18 cellular contexts compared by ENCODE assay signal in the genomic region with DNA sequence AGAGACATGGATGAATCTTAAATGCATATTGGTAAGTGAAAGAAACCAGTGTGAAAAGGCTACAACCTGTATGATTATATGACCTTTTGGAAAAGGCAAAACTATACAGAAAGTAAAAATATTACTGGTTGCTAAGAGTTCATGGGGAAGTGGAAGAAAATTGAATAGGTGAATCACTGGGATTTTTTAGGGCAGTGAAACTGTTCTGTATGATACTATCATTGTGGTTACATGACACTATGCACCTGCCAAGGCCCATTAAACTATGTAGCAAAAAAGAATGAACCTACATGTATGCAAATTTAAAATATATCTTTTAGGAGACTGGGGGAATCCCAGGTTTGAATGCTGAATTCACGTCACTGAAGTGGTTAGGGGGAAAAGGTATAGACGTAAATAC. TPM values are rescaled to one million over a fixed set of nuclear protein-coding genes. Genes with fewer than 3 reads are reported as not detected.
A peak's percentile ranks its signal among the peaks of the same experiment; 100 is the strongest.
DNase-seq lines count a peak whose midpoint lies in the region; ATAC-seq and TF ChIP-seq lines count a peak whose summit lies in the region.
"Had no signal": no experiment of that assay in that cellular context is flagged by ENCODE, and none has a peak within 500 bp of the region (broad histone marks: within the 10 kb centered on the region; RNA-seq: fewer than 3 reads in every experiment).

No MANE protein-coding gene starts in this region.

- H3K4me1 ChIP-seq in left ventricle myocardium inferior, result no peaks in the 10 kb centered on the region
- H3K4me1 ChIP-seq: adrenal gland had no signal

- no peak for TF ChIP-seq CTCF in left ventricle myocardium inferior (IDR thresholded peaks at IDR 0.05; ENCODE audit: borderline replicate concordance)

- no peaks in the 10 kb centered on the region for H3K36me3 ChIP-seq in left ventricle myocardium inferior
- H3K36me3 ChIP-seq: adrenal gland, ovary had no signal

- peaks cover 7% of the 10 kb centered on the region for H3K27me3 Mint-ChIP-seq in activated naive CD4-positive, alpha-beta T cell treated with anti-CD3 and anti-CD28 coated beads, Interleukin-2, amount 50 U/mL, for 24 hours
- H3K27me3 Mint-ChIP-seq in stimulated activated naive CD8-positive, alpha-beta T cell treated with anti-CD3 and anti-CD28 coated beads, Interleukin-15, amount 100 ng/mL, for 72 hours, result no peaks in the 10 kb centered on the region

- peaks cover 16% of the 10 kb centered on the region for H3K27me3 ChIP-seq in left ventricle myocardium inferior (ENCODE audit: low read depth)
- H3K27me3 ChIP-seq: adrenal gland, hepatocyte, ovary had no signal

- DNase-seq in activated naive CD4-positive, alpha-beta T cell treated with Interleukin-2 at 50 U/mL for 16 hours, result no peak
- DNase-seq in stimulated activated naive CD8-positive, alpha-beta T cell treated with anti-CD3 and anti-CD28 coated beads, Interleukin-15, amount 100 ng/mL, for 72 hours, result peak in 1 of 2 donors; percentile 4
- DNase-seq in left ventricle myocardium inferior (no peak), ureter (ENCODE audit: low spot score) (no peak), cardiac septum (ENCODE audit: low spot score) (no peak)
- DNase-seq: activated CD4-positive, CD25-positive, alpha-beta regulatory T cell treated with anti-CD3 and anti-CD28 coated beads, Interleukin-2, amount 50 U/mL, for 72 hours; adrenal gland; H9; ovary; SHP77 had no signal

- no peak overlapping the region for H3K4me3 Mint-ChIP-seq in activated naive CD4-positive, alpha-beta T cell treated with anti-CD3 and anti-CD28 coated beads, Interleukin-2, amount 50 U/mL, for 24 hours
- peak overlapping the region in 1 of 2 donors; percentile 66 for H3K4me3 Mint-ChIP-seq in stimulated activated naive CD8-positive, alpha-beta T cell treated with anti-CD3 and anti-CD28 coated beads, Interleukin-15, amount 100 ng/mL, for 72 hours
- H3K4me3 Mint-ChIP-seq: H9 had no signal

- peak overlapping the region; percentile 77 for H3K27ac Mint-ChIP-seq in activated naive CD4-positive, alpha-beta T cell treated with anti-CD3 and anti-CD28 coated beads, Interleukin-2, amount 50 U/mL, for 24 hours
- H3K27ac Mint-ChIP-seq in stimulated activated naive CD8-positive, alpha-beta T cell treated with anti-CD3 and anti-CD28 coated beads, Interleukin-15, amount 100 ng/mL, for 72 hours, result peak overlapping the region in 1 of 2 donors; percentile 30
- H3K27ac Mint-ChIP-seq: H9 had no signal

- H3K36me3 Mint-ChIP-seq in activated naive CD4-positive, alpha-beta T cell treated with anti-CD3 and anti-CD28 coated beads, Interleukin-2, amount 50 U/mL, for 24 hours, result peaks cover 2% of the 10 kb centered on the region

- peaks cover 11% of the 10 kb centered on the region for H3K9me3 ChIP-seq in left ventricle myocardium inferior (replicated peaks)
- H3K9me3 ChIP-seq: adrenal gland had no signal

- peaks cover 8% of the 10 kb centered on the region for H3K9me3 Mint-ChIP-seq in activated naive CD4-positive, alpha-beta T cell treated with anti-CD3 and anti-CD28 coated beads, Interleukin-2, amount 50 U/mL, for 24 hours
- peaks cover 9 to 15% of the 10 kb centered on the region in 2 donors for H3K9me3 Mint-ChIP-seq in stimulated activated naive CD8-positive, alpha-beta T cell treated with anti-CD3 and anti-CD28 coated beads, Interleukin-15, amount 100 ng/mL, for 72 hours

- no peak overlapping the region for H3K27ac ChIP-seq in left ventricle myocardium inferior (replicated peaks)
- H3K27ac ChIP-seq: adrenal gland, hepatocyte, ovary had no signal

- H3K4me3 ChIP-seq in left ventricle myocardium inferior, result no peak overlapping the region
- H3K4me3 ChIP-seq: adrenal gland, hepatocyte, K562, lung, ovary had no signal

- ATAC-seq in GM21526 (IDR thresholded peaks at IDR 0.05; ENCODE audit: low FRiP score, unreplicated experiment) (peak; percentile 81), HG03139 (IDR thresholded peaks at IDR 0.05; ENCODE audit: unreplicated experiment) (peak; percentile 63)
- peak; percentile 99 for ATAC-seq in stimulated activated naive CD8-positive, alpha-beta T cell treated with anti-CD3 and anti-CD28 coated beads, Interleukin-15, amount 100 ng/mL, for 72 hours
- ATAC-seq: K562 had no signal

- intact Hi-C loops in left ventricle myocardium inferior (cut with micrococcal nuclease) (no loop called here), cardiac septum (cut with DNase I) (no loop called here)

- peaks cover 8% of the 10 kb centered on the region for H3K4me1 Mint-ChIP-seq in activated naive CD4-positive, alpha-beta T cell treated with anti-CD3 and anti-CD28 coated beads, Interleukin-2, amount 50 U/mL, for 24 hours
- peaks cover 10% of the 10 kb centered on the region for H3K4me1 Mint-ChIP-seq in stimulated activated naive CD8-positive, alpha-beta T cell treated with anti-CD3 and anti-CD28 coated beads, Interleukin-15, amount 100 ng/mL, for 72 hours
- H3K4me1 Mint-ChIP-seq: H9 had no signal

RNA-seq across cellular contexts. Expression of gene OR8S1, which starts 12.6 kb away (rescaled TPM):
- total RNA-seq in left ventricle myocardium inferior (not detected), ureter (not detected), cardiac septum (not detected)
- total RNA-seq: adrenal gland, Daoy, H9, K562, lung, temporal lobe had no signal

RNA-seq across cellular contexts. Expression of gene C12orf54, which starts 30.6 kb away (rescaled TPM):
- total RNA-seq in left ventricle myocardium inferior (not detected), ureter (1.5 TPM), cardiac septum (not detected)
- total RNA-seq: Daoy, H9, hepatocyte, K562, temporal lobe had no signal

RNA-seq across cellular contexts. Expression of gene ANP32D, which starts 40.5 kb away (rescaled TPM):
- total RNA-seq in left ventricle myocardium inferior (not detected), ureter (not detected), cardiac septum (not detected)
- total RNA-seq: Daoy, H9, hepatocyte, K562 had no signal

RNA-seq across cellular contexts. Expression of gene LALBA, which starts 57.0 kb away (rescaled TPM):
- not detected for total RNA-seq in left ventricle myocardium inferior
- not detected for total RNA-seq in ureter
- not detected for total RNA-seq in cardiac septum
- total RNA-seq: adrenal gland, Daoy, H9, hepatocyte, K562, lung, ovary, temporal lobe had no signal
